In the genomic region with DNA sequence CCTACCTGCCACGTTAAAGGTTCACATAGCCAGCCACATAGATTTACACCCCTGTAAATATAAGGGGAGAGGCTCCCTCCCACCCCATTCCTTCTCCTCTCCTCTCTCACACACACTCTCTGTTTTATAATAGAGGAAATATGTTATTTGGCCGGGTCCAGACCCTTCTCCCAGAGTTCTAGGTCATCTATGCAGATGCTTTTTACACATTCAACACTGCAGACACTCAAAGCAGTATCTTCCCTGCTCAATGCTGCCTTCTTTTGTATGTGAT, we compare ENCODE assay signal across 8 cellular contexts. TPM values are rescaled to one million over a fixed set of nuclear protein-coding genes. Genes with fewer than 3 reads are reported as not detected.
A peak's percentile ranks its signal among the peaks of the same experiment; 100 is the strongest.
DNase-seq lines count a peak whose midpoint lies in the region; FAIRE-seq and TF ChIP-seq lines count a peak whose summit lies in the region.

No MANE protein-coding gene starts in this region.

- no peak for TF ChIP-seq EP300 in H1 (IDR thresholded peaks at IDR 0.05; ENCODE audit: borderline replicate concordance in 1 of 2, low read depth in 2 of 2, low read length in 2 of 2)

- no peaks in the 10 kb centered on the region; the same call in 1 of the 2 replicates for H3K79me1 ChIP-seq in H1 (ENCODE audit: low read depth, low read length)

- H3K36me3 ChIP-seq in H1 (ENCODE audit: control insufficient read depth in 2 of 4, insufficient read depth in 4 of 4, low read length in 3 of 4): peaks cover 0 to 25% (median 1%) of the 10 kb centered on the region in 4 experiments; a peak in 2 of 8 replicates

- in situ Hi-C loops in G401 (cut with HindIII; ENCODE audit: low sequenced_read_pairs): no loop called here

- TF ChIP-seq CTCF in H1 (IDR thresholded peaks at IDR 0.05; ENCODE audit: control extremely low read depth in 1 of 3, insufficient read depth in 1 of 3, low read depth in 1 of 3, low read length in 3 of 3) (no peak), osteocyte (IDR thresholded peaks at IDR 0.05) (no peak)

- WGBS in H1 (ENCODE audit: extremely low coverage in 1 of 2, insufficient coverage in 1 of 2, insufficient read length in 1 of 2, insufficient replicate concordance in 2 of 2, low coverage in 1 of 2, low lambda C conversion rate in 2 of 2, missing lambda C conversion rate in 1 of 2), 2 experiments: 17% methylated on average over 2 of the region's 2 CpGs; no CpG with 5 or more reads in 1 of the 2 experiments

- H3K9ac ChIP-seq in H1 (replicated peaks in 1 of 4; ENCODE audit: extremely low read depth in 1 of 4, low read depth in 3 of 4, low read length in 3 of 4): peak overlapping the region in 3 of 4 experiments; percentile 75 to 85 (median 79); a peak in 6 of 7 replicates

- H2BK20ac ChIP-seq in H1 (ENCODE audit: low read length): peak overlapping the region; percentile 24; the same call in 1 of the 2 replicates

- peak overlapping the region; percentile 42 for H4K5ac ChIP-seq in H1 (ENCODE audit: insufficient read length, low read depth, low read length)

- H4K20me1 ChIP-seq in H1 (replicated peaks in 1 of 2; ENCODE audit: control insufficient read depth in 1 of 2, insufficient read depth in 2 of 2, low read length in 2 of 2): peaks cover 9% of the 10 kb centered on the region in 2 experiments

- H4K91ac ChIP-seq in H1 (replicated peaks; ENCODE audit: insufficient read length, low read length): peak overlapping the region; percentile 72

- peaks cover 39% of the 10 kb centered on the region for H3K4me1 Mint-ChIP-seq in osteocyte (ENCODE audit: unreplicated experiment)

- peak overlapping the region; percentile 97 for H3K27ac Mint-ChIP-seq in osteocyte (ENCODE audit: unreplicated experiment)

- H3K4me1 ChIP-seq in H1 (replicated peaks in 1 of 4; ENCODE audit: control insufficient read depth in 3 of 4, insufficient read depth in 4 of 4, low read length in 3 of 4): peaks cover 5 to 22% (median 10%) of the 10 kb centered on the region in 4 experiments

- H2AK5ac ChIP-seq in H1 (ENCODE audit: low read depth, low read length): no peak overlapping the region

- H3K27me3 Mint-ChIP-seq in osteocyte (ENCODE audit: unreplicated experiment): no peaks in the 10 kb centered on the region

- H3K27me3 ChIP-seq in H1 (replicated peaks in 1 of 4; ENCODE audit: control insufficient read depth in 3 of 4, extremely low read depth in 1 of 4, insufficient read depth in 3 of 4, low read length in 3 of 4): no peaks in the 10 kb centered on the region; a peak in 1 of 7 replicates

- no peak overlapping the region for H2AFZ ChIP-seq in H1 (ENCODE audit: low read length)

- H4K8ac ChIP-seq in H1 (ENCODE audit: extremely low read depth, insufficient read depth, low read length): no peak overlapping the region

- no peak for TF ChIP-seq RAD21 in H1 (IDR thresholded peaks at IDR 0.05 in 1 of 2, conservative IDR thresholded peaks at IDR 0.05 in 1 of 2; ENCODE audit: low read depth in 2 of 2, low read length in 2 of 2)

- peak overlapping the region; percentile 85 for H3K4me3 Mint-ChIP-seq in osteocyte (ENCODE audit: unreplicated experiment)

- DNase-seq in DMS114 treated with DMSO at 0.1 percent for 48 hours (lab: John Stamatoyannopoulos, UW; ENCODE audit: unreplicated experiment) (peak; percentile 56), NCI-H748 (lab: John Stamatoyannopoulos, UW; ENCODE audit: unreplicated experiment) (peak; percentile 67), H1 (ENCODE audit: low read depth in 1 of 2, low spot score in 2 of 2) (no peak), osteocyte (ENCODE audit: extremely low spot score, unreplicated experiment) (no peak), medulla oblongata (ENCODE audit: extremely low spot score) (no peak), HK-2 (ENCODE audit: unreplicated experiment) (no peak), G401 (ENCODE audit: low spot score) (no peak), NCI-H2196 (lab: John Stamatoyannopoulos, UW; ENCODE audit: unreplicated experiment) (no peak)

- no peaks in the 10 kb centered on the region for H3K9me3 ChIP-seq in H1 (ENCODE audit: insufficient read depth in 2 of 2, low read depth in 1 of 2, low read length in 1 of 2)

- H3K14ac ChIP-seq in H1 (ENCODE audit: insufficient read length): no peak overlapping the region

- no peak for FAIRE-seq in H1 (lab: Jason Lieb, UNC)

- H3K79me2 ChIP-seq in H1 (ENCODE audit: control insufficient read depth in 1 of 2, insufficient read depth in 2 of 2, low read length in 2 of 2): peaks cover 39 to 43% of the 10 kb centered on the region in 2 experiments

- 0 out of 2 replicates have a peak overlapping the region, but pooled peaks have one; percentile 85 for H3K18ac ChIP-seq in H1 (ENCODE audit: extremely low read depth, low read length)

- no peak overlapping the region for H3K23ac ChIP-seq in H1 (ENCODE audit: insufficient read length)

- peaks cover 3% of the 10 kb centered on the region for H3K36me3 Mint-ChIP-seq in osteocyte (ENCODE audit: unreplicated experiment)

- peak overlapping the region; percentile 39 for H3K4ac ChIP-seq in H1 (replicated peaks; ENCODE audit: insufficient read length, low read depth, low read length)

- no peak overlapping the region for H2BK15ac ChIP-seq in H1 (ENCODE audit: low read length)

- POLR2A ChIA-PET in H1 (lab: Charles Lee; ENCODE audit: partially characterized antibody): interaction anchor here (0.7 to 2.2 kb wide), 7 partner anchors 10 to 1838 kb away, joined by 3 to 9 read pairs (median 5); no protein-coding TSS in a partner anchor

- CTCF ChIA-PET in H1 (lab: Charles Lee; ENCODE audit: partially characterized antibody): interaction anchor here (0.6 to 2.3 kb wide), 7 partner anchors 10 to 238 kb away, joined by 3 to 12 read pairs (median 6); a partner anchor contains a TSS

- H3K4me2 ChIP-seq in H1 (ENCODE audit: insufficient read depth in 1 of 2, low read depth in 2 of 2, low read length in 2 of 2): peak overlapping the region; percentile 67 to 81

- H3K23me2 ChIP-seq in H1 (ENCODE audit: low read depth, low read length): peaks cover 13% of the 10 kb centered on the region

- H2BK12ac ChIP-seq in H1 (ENCODE audit: low read depth, low read length): peak overlapping the region; percentile 87

- no peaks in the 10 kb centered on the region for H3K9me3 Mint-ChIP-seq in osteocyte (ENCODE audit: unreplicated experiment)

- no peak; a peak in 1 of 3 replicates for TF ChIP-seq POLR2A in H1 (IDR thresholded peaks at IDR 0.05; ENCODE audit: control extremely low read depth in 1 of 2, low read depth in 2 of 2, low read length in 2 of 2)

- peak overlapping the region; percentile 88 to 98 (median 95) for H3K4me3 ChIP-seq in H1 (ENCODE audit: extremely low read depth in 1 of 4, insufficient read depth in 2 of 4, low read depth in 3 of 4, low read length in 4 of 4)

- H2BK120ac ChIP-seq in H1 (replicated peaks; ENCODE audit: low read depth, low read length): peak overlapping the region; percentile 61

- 0 out of 2 replicates have a peak overlapping the region, but pooled peaks have one; percentile 70 for H3K27ac ChIP-seq in H1 (ENCODE audit: low read depth, low read length)

- no peak overlapping the region for H3K56ac ChIP-seq in H1 (replicated peaks; ENCODE audit: insufficient read length, low read depth, low read length)

- peak overlapping the region; percentile 44; the same call in 1 of the 2 replicates for H2BK5ac ChIP-seq in H1 (ENCODE audit: low read depth, low read length)

TF ChIP-seq in H1, 55 proteins besides CTCF, POLR2A, EP300 and RAD21 (continues in another document):
- no peak for TF ChIP-seq RBBP5 (IDR thresholded peaks at IDR 0.05; ENCODE audit: borderline replicate concordance, low read depth, low read length)
- no peak for TF ChIP-seq KDM1A (IDR thresholded peaks at IDR 0.05; ENCODE audit: borderline replicate concordance, low read length)
- TF ChIP-seq POU5F1 (IDR thresholded peaks at IDR 0.05; ENCODE audit: low read depth, low read length): no peak
- no peak for TF ChIP-seq CTBP2 (IDR thresholded peaks at IDR 0.05; ENCODE audit: borderline replicate concordance, insufficient read depth, insufficient read length, low read length)
- TF ChIP-seq ASH2L (IDR thresholded peaks at IDR 0.05; ENCODE audit: low read length): no peak
- TF ChIP-seq, protein P1, sequence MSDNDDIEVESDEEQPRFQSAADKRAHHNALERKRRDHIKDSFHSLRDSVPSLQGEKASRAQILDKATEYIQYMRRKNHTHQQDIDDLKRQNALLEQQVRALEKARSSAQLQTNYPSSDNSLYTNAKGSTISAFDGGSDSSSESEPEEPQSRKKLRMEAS (IDR thresholded peaks at IDR 0.05): no peak
- no peak for TF ChIP-seq BCL11A (IDR thresholded peaks at IDR 0.05; ENCODE audit: low read depth in 2 of 2, low read length in 2 of 2)
- TF ChIP-seq POLR2AphosphoS5 (IDR thresholded peaks at IDR 0.05; ENCODE audit: low read depth, low read length): no peak
- TF ChIP-seq TEAD4 (IDR thresholded peaks at IDR 0.05; ENCODE audit: low read depth, low read length): no peak
- TF ChIP-seq KDM5A (IDR thresholded peaks at IDR 0.05; ENCODE audit: low read length): no peak
- no peak for TF ChIP-seq CBX8 (IDR thresholded peaks at IDR 0.05; ENCODE audit: borderline replicate concordance, low read depth, low read length)
- no peak for TF ChIP-seq HDAC6 (IDR thresholded peaks at IDR 0.05; ENCODE audit: low read depth, low read length)
- no peak for TF ChIP-seq EZH2 (IDR thresholded peaks at IDR 0.05; ENCODE audit: low read depth, low read length, severe bottlenecking)

RNA-seq across cellular contexts. Expression of a gene that starts 0.7 kb away (rescaled TPM):
- 227 and 228 TPM in 2 replicates for total RNA-seq in H1 (2021; fragmentation: NEBNext Ultra II Directional; extraction: Animal tissue kit (Norgen Biotek cat#: 25700))
- 22.1 and 40.0 TPM in 2 replicates for polyA plus RNA-seq in H1 (2011; rRNA removed)
- polyA plus RNA-seq in H1 (2011; cell fraction: cytosol; rRNA removed): 80.0 TPM
- polyA plus RNA-seq in H1 (2011; cell fraction: nucleus; rRNA removed): 22.9 TPM
- 91.5 to 172 TPM (median 103 TPM) in 4 replicates for polyA plus RNA-seq in H1 (2012, experiment 1 of 2)
- 12.1 TPM for polyA plus RNA-seq in H1 (2012, experiment 2 of 2)
- 274 TPM for polyA plus RNA-seq in H1 (2013, experiment 1 of 2)
- polyA plus RNA-seq in H1 (2013, experiment 2 of 2): 284 TPM
- 16.2 and 21.6 TPM in 2 replicates for polyA minus RNA-seq in H1 (2011; rRNA and poly(A)+ RNA removed)
- polyA minus RNA-seq in H1 (2011; cell fraction: cytosol; rRNA and poly(A)+ RNA removed): 102 TPM
- 78.9 TPM for polyA minus RNA-seq in H1 (2011; cell fraction: nucleus; rRNA and poly(A)+ RNA removed)
- 62.1 and 65.5 TPM in 2 replicates for total RNA-seq in osteocyte
- 149 and 223 TPM in 2 replicates for total RNA-seq in G401 (2014; rRNA removed; shearing (Covaris generic))

Comparison
In these comparisons a context has a peak if more than half of its experiments do, and no peak if none do; other contexts are left out.
1. DNase-seq: peak in DMS114 treated with DMSO at 0.1 percent for 48 hours (single experiment) and NCI-H748 (single experiment); none in H1 (0 of 2), osteocyte (single experiment), medulla oblongata (single experiment), HK-2 (single experiment), G401 (single experiment) and NCI-H2196 (single experiment).